25 cellular contexts compared by ENCODE assay signal in genomic region chr11:127567237-127567932, GRCh38.
"Had no signal": no experiment of that assay in that cellular context is flagged by ENCODE, and none has a peak within 500 bp of the region (broad histone marks: within the 10 kb centered on the region; RNA-seq: fewer than 3 reads in every experiment).

No MANE protein-coding gene starts in this region.

- H3K4me3 ChIP-seq: esophagus squamous epithelium, gastroesophageal sphincter, left ventricle myocardium inferior, lower lobe of right lung, psoas muscle, right lobe of liver, testis, tibial nerve, upper lobe of right lung, vagina had no signal

- H3K27ac ChIP-seq: esophagus squamous epithelium, gastroesophageal sphincter, left ventricle myocardium inferior, lower lobe of right lung, neutrophil, psoas muscle, right lobe of liver, testis, tibial nerve, upper lobe of right lung, vagina had no signal

- DNase-seq: effector memory CD8-positive, alpha-beta T cell; esophagus squamous epithelium; foreskin fibroblast; glutamatergic neuron; kidney; left cardiac atrium; left ventricle myocardium inferior; lower lobe of right lung; midbrain; naive B cell; psoas muscle; retina; right lobe of liver; stimulated activated CD4-positive, alpha-beta T cell treated with anti-CD3 and anti-CD28 coated beads, Interleukin-1b, Interleukin-23, amount 100 ng/mL, for 48 hours; stimulated activated CD4-positive, alpha-beta T cell treated with anti-CD3 and anti-CD28 coated beads, Interleukin-4, amount 100 ng/mL, for 24 hours; stimulated activated naive B cell treated with anti-CD40 and anti-IgM and Interleukin-4, amounts not matched to agents 10 μg/mL and 1 μg/mL and 100 μg/mL, for 72 hours; stimulated activated naive CD8-positive, alpha-beta T cell treated with anti-CD3 and anti-CD28 coated beads, Interleukin-15, amount 100 ng/mL, for 72 hours; testis; upper lobe of right lung had no signal

- H3K27me3 Mint-ChIP-seq: effector memory CD8-positive, alpha-beta T cell; memory B cell; naive B cell; stimulated activated naive B cell treated with anti-CD40 and anti-IgM and Interleukin-4, amounts not matched to agents 10 μg/mL and 1 μg/mL and 100 μg/mL, for 72 hours; stimulated activated naive CD8-positive, alpha-beta T cell treated with anti-CD3 and anti-CD28 coated beads, Interleukin-15, amount 100 ng/mL, for 72 hours had no signal

- H3K27ac Mint-ChIP-seq: effector memory CD8-positive, alpha-beta T cell; memory B cell; naive B cell; nephron; stimulated activated naive B cell treated with anti-CD40 and anti-IgM and Interleukin-4, amounts not matched to agents 10 μg/mL and 1 μg/mL and 100 μg/mL, for 72 hours; stimulated activated naive CD8-positive, alpha-beta T cell treated with anti-CD3 and anti-CD28 coated beads, Interleukin-15, amount 100 ng/mL, for 72 hours had no signal

- H3K4me1 Mint-ChIP-seq: memory B cell; naive B cell; nephron; stimulated activated naive B cell treated with anti-CD40 and anti-IgM and Interleukin-4, amounts not matched to agents 10 μg/mL and 1 μg/mL and 100 μg/mL, for 72 hours; stimulated activated naive CD8-positive, alpha-beta T cell treated with anti-CD3 and anti-CD28 coated beads, Interleukin-15, amount 100 ng/mL, for 72 hours had no signal

- H3K36me3 Mint-ChIP-seq: memory B cell; naive B cell; stimulated activated naive B cell treated with anti-CD40 and anti-IgM and Interleukin-4, amounts not matched to agents 10 μg/mL and 1 μg/mL and 100 μg/mL, for 72 hours had no signal

- H3K27me3 ChIP-seq: esophagus squamous epithelium, gastroesophageal sphincter, neutrophil, right lobe of liver, testis, tibial nerve, upper lobe of right lung, vagina had no signal

- H3K9me3 ChIP-seq: esophagus squamous epithelium, lower lobe of right lung, neutrophil, psoas muscle, right lobe of liver, testis, tibial nerve, upper lobe of right lung, vagina had no signal

- ATAC-seq: effector memory CD8-positive, alpha-beta T cell; gastroesophageal sphincter; left cardiac atrium; lower lobe of right lung; psoas muscle; right lobe of liver; stimulated activated naive B cell treated with anti-CD40 and anti-IgM and Interleukin-4, amounts not matched to agents 10 μg/mL and 1 μg/mL and 100 μg/mL, for 72 hours; stimulated activated naive CD8-positive, alpha-beta T cell treated with anti-CD3 and anti-CD28 coated beads, Interleukin-15, amount 100 ng/mL, for 72 hours; upper lobe of right lung had no signal

- H3K9me3 Mint-ChIP-seq: effector memory CD8-positive, alpha-beta T cell; memory B cell; stimulated activated naive CD8-positive, alpha-beta T cell treated with anti-CD3 and anti-CD28 coated beads, Interleukin-15, amount 100 ng/mL, for 72 hours had no signal

- H3K36me3 ChIP-seq: esophagus squamous epithelium, gastroesophageal sphincter, left ventricle myocardium inferior, lower lobe of right lung, neutrophil, right lobe of liver, tibial nerve, upper lobe of right lung, vagina had no signal

- H3K4me3 Mint-ChIP-seq: effector memory CD8-positive, alpha-beta T cell; memory B cell; naive B cell; nephron; stimulated activated naive B cell treated with anti-CD40 and anti-IgM and Interleukin-4, amounts not matched to agents 10 μg/mL and 1 μg/mL and 100 μg/mL, for 72 hours; stimulated activated naive CD8-positive, alpha-beta T cell treated with anti-CD3 and anti-CD28 coated beads, Interleukin-15, amount 100 ng/mL, for 72 hours had no signal

- H3K4me1 ChIP-seq: esophagus squamous epithelium, gastroesophageal sphincter, left ventricle myocardium inferior, lower lobe of right lung, psoas muscle, right lobe of liver, testis, tibial nerve, upper lobe of right lung, vagina had no signal
